In the genomic region with DNA sequence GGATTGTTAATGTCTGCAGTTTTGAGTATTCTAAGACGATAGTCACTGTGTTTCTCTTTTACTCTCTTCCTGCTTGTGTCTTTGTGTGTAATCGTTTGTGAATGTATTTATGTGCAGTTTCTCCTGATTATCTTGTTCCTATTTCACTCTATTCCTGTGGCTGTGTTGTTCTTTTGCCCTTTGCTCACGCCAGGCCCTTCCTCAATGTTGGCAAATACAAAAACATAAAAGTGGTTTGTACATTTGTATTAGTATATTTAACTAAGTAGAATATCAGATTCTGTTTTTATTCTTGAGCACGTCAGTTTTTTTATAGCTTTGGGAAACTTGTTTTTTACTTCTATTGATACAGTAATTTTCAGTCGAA, we compare ENCODE assay signal across 25 cellular contexts.
DNase-seq lines count a peak whose midpoint lies in the region; ATAC-seq and TF ChIP-seq lines count a peak whose summit lies in the region.
"Had no signal": no experiment of that assay in that cellular context is flagged by ENCODE, and none has a peak within 500 bp of the region (broad histone marks: within the 10 kb centered on the region; RNA-seq: fewer than 3 reads in every experiment).

No MANE protein-coding gene starts in this region.

- H3K36me3 ChIP-seq in left ventricle myocardium inferior (peaks cover 45% of the 10 kb centered on the region), endodermal cell (ENCODE audit: control insufficient read depth, insufficient read depth, low read length) (peaks cover 66% of the 10 kb centered on the region), uterus (no peaks in the 10 kb centered on the region), Caco-2 (ENCODE audit: control insufficient read depth, insufficient read depth, low read length) (no peaks in the 10 kb centered on the region)

- H3K27me3 ChIP-seq in left ventricle myocardium inferior (ENCODE audit: low read depth) (no peaks in the 10 kb centered on the region), endodermal cell (ENCODE audit: control insufficient read depth, insufficient read depth, low read length, poor library complexity, severe bottlenecking) (no peaks in the 10 kb centered on the region), uterus (no peaks in the 10 kb centered on the region), Caco-2 (replicated peaks; ENCODE audit: control insufficient read depth, insufficient read depth, low read length) (no peaks in the 10 kb centered on the region)
- H3K27me3 ChIP-seq: esophagus squamous epithelium had no signal

- BruUV-seq in Caco-2 (replicated peaks; lab: Mats Ljungman, UMichigan) = no TSS peak

- POLR2A ChIA-PET in Caco-2 (lab: Charles Lee) = no interaction called here

- no peak for TF ChIP-seq POLR2A in uterus (IDR thresholded peaks at IDR 0.05)

- H3K4me3 Mint-ChIP-seq in endodermal cell (no peak overlapping the region), nephron (no peak overlapping the region), Caco-2 (ENCODE audit: unreplicated experiment) (no peak overlapping the region)
- H3K4me3 Mint-ChIP-seq: activated B cell treated with CpG ODN at 0.5 μM for 24 hours; activated CD8-positive, alpha-beta memory T cell treated with anti-CD3 and anti-CD28 coated beads, Interleukin-2, amount 10 ng/mL, durations not matched to agents 7 days and 5 days; activated T-cell treated with anti-CD3 and anti-CD28 coated beads, Interleukin-2, amount 50 U/mL, for 4 hours; CD4-positive, CD25-positive, alpha-beta regulatory T cell; central memory CD8-positive, alpha-beta T cell; dendritic cell treated with granulocyte-macrophage colony-stimulating factor and Interleukin-4, amounts not matched to agents 40 ng/mL and 50 ng/mL, for 4 days; memory B cell; stimulated activated memory B cell treated with anti-CD40 and anti-IgM and Interleukin-4, amounts not matched to agents 10 μg/mL and 1 μg/mL and 100 μg/mL, for 72 hours had no signal

- ATAC-seq in left cardiac atrium (no peak), HG03095 (IDR thresholded peaks at IDR 0.05; ENCODE audit: unreplicated experiment) (no peak)
- ATAC-seq: activated CD8-positive, alpha-beta memory T cell treated with anti-CD3 and anti-CD28 coated beads, Interleukin-2, amount 10 ng/mL, durations not matched to agents 7 days and 5 days; activated T-cell treated with anti-CD3 and anti-CD28 coated beads, Interleukin-2, amount 50 U/mL, for 4 hours; psoas muscle; stimulated activated memory B cell treated with anti-CD40 and anti-IgM and Interleukin-4, amounts not matched to agents 10 μg/mL and 1 μg/mL and 100 μg/mL, for 72 hours had no signal

- H3K27ac ChIP-seq in left ventricle myocardium inferior (replicated peaks) = peak overlapping the region; percentile 49
- no peak overlapping the region for H3K27ac ChIP-seq in endodermal cell (ENCODE audit: low read depth, low read length)
- peak overlapping the region; percentile 0 to 33 for H3K27ac ChIP-seq in uterus
- H3K27ac ChIP-seq: esophagus squamous epithelium, psoas muscle, RWPE1 had no signal

- H3K4me1 ChIP-seq in left ventricle myocardium inferior (peaks cover 52% of the 10 kb centered on the region), endodermal cell (ENCODE audit: control insufficient read depth, insufficient read depth, low read length) (no peaks in the 10 kb centered on the region), uterus (no peaks in the 10 kb centered on the region), Caco-2 (peaks cover 15% of the 10 kb centered on the region)
- H3K4me1 ChIP-seq: esophagus squamous epithelium, psoas muscle had no signal

- CTCF ChIA-PET in Caco-2 (lab: Charles Lee) = no interaction called here

- H3K27ac Mint-ChIP-seq in endodermal cell (peak overlapping the region; percentile 10), nephron (peak overlapping the region; percentile 13 to 69 (median 53)), Caco-2 (ENCODE audit: unreplicated experiment) (no peak overlapping the region)
- H3K27ac Mint-ChIP-seq: activated B cell treated with CpG ODN at 0.5 μM for 24 hours; activated CD8-positive, alpha-beta memory T cell treated with anti-CD3 and anti-CD28 coated beads, Interleukin-2, amount 10 ng/mL, durations not matched to agents 7 days and 5 days; dendritic cell treated with granulocyte-macrophage colony-stimulating factor and Interleukin-4, amounts not matched to agents 40 ng/mL and 50 ng/mL, for 4 days; memory B cell; stimulated activated memory B cell treated with anti-CD40 and anti-IgM and Interleukin-4, amounts not matched to agents 10 μg/mL and 1 μg/mL and 100 μg/mL, for 72 hours had no signal

- H3K4me3 ChIP-seq in left ventricle myocardium inferior (no peak overlapping the region), endodermal cell (ENCODE audit: low read length) (no peak overlapping the region), uterus (no peak overlapping the region), Caco-2 (ENCODE audit: low read depth, low read length) (no peak overlapping the region)
- H3K4me3 ChIP-seq: esophagus squamous epithelium, psoas muscle had no signal

- H3K4me1 Mint-ChIP-seq in endodermal cell = peaks cover 7% of the 10 kb centered on the region
- H3K4me1 Mint-ChIP-seq in nephron = peaks cover 10% of the 10 kb centered on the region
- H3K4me1 Mint-ChIP-seq in Caco-2 (ENCODE audit: low read depth, unreplicated experiment) = peaks cover 12% of the 10 kb centered on the region
- H3K4me1 Mint-ChIP-seq: activated B cell treated with CpG ODN at 0.5 μM for 24 hours; activated CD8-positive, alpha-beta memory T cell treated with anti-CD3 and anti-CD28 coated beads, Interleukin-2, amount 10 ng/mL, durations not matched to agents 7 days and 5 days; memory B cell; stimulated activated memory B cell treated with anti-CD40 and anti-IgM and Interleukin-4, amounts not matched to agents 10 μg/mL and 1 μg/mL and 100 μg/mL, for 72 hours had no signal

- H3K9ac ChIP-seq in endodermal cell (ENCODE audit: extremely low read depth, low read length, poor library complexity, severe bottlenecking) = no peak overlapping the region

- TF ChIP-seq CTCF in left ventricle myocardium inferior (IDR thresholded peaks at IDR 0.05; ENCODE audit: borderline replicate concordance) = no peak
- TF ChIP-seq CTCF in endodermal cell (conservative IDR thresholded peaks at IDR 0.05) = no peak
- TF ChIP-seq CTCF in nephron (IDR thresholded peaks at IDR 0.05; ENCODE audit: unreplicated experiment in 3 of 3) = no peak
- no peak for TF ChIP-seq CTCF in uterus (IDR thresholded peaks at IDR 0.05)
- TF ChIP-seq CTCF in Caco-2 (IDR thresholded peaks at IDR 0.05; ENCODE audit: insufficient read depth in 1 of 2, low read depth in 1 of 2, low read length in 1 of 2, severe bottlenecking in 1 of 2, unreplicated experiment in 1 of 2) = no peak

- H3K27me3 Mint-ChIP-seq in endodermal cell (ENCODE audit: insufficient read depth) = no peaks in the 10 kb centered on the region
- H3K27me3 Mint-ChIP-seq in nephron (ENCODE audit: low read depth) = no peaks in the 10 kb centered on the region
- H3K27me3 Mint-ChIP-seq in Caco-2 (ENCODE audit: insufficient read depth, unreplicated experiment) = no peaks in the 10 kb centered on the region
- H3K27me3 Mint-ChIP-seq: activated B cell treated with CpG ODN at 0.5 μM for 24 hours; activated CD8-positive, alpha-beta memory T cell treated with anti-CD3 and anti-CD28 coated beads, Interleukin-2, amount 10 ng/mL, durations not matched to agents 7 days and 5 days; CD4-positive, CD25-positive, alpha-beta regulatory T cell; central memory CD8-positive, alpha-beta T cell; dendritic cell treated with granulocyte-macrophage colony-stimulating factor and Interleukin-4, amounts not matched to agents 40 ng/mL and 50 ng/mL, for 4 days; memory B cell; stimulated activated memory B cell treated with anti-CD40 and anti-IgM and Interleukin-4, amounts not matched to agents 10 μg/mL and 1 μg/mL and 100 μg/mL, for 72 hours had no signal

- H3K9me3 ChIP-seq in left ventricle myocardium inferior (replicated peaks) (no peaks in the 10 kb centered on the region), endodermal cell (ENCODE audit: control insufficient read depth, low read length) (no peaks in the 10 kb centered on the region), uterus (no peaks in the 10 kb centered on the region), Caco-2 (no peaks in the 10 kb centered on the region)
- H3K9me3 ChIP-seq: esophagus squamous epithelium, psoas muscle had no signal

- WGBS in endodermal cell (ENCODE audit: insufficient coverage in 1 of 2, insufficient read length in 1 of 2), 2 experiments = 91 to 93% methylated on average over 1 to 5 of the region's 5 CpGs

- H3K36me3 Mint-ChIP-seq in endodermal cell (ENCODE audit: low read depth) (peaks cover 34% of the 10 kb centered on the region), nephron (ENCODE audit: low read depth) (peaks cover 39% of the 10 kb centered on the region), Caco-2 (ENCODE audit: insufficient read depth, unreplicated experiment) (peaks cover 35% of the 10 kb centered on the region)
- H3K36me3 Mint-ChIP-seq: activated CD8-positive, alpha-beta memory T cell treated with anti-CD3 and anti-CD28 coated beads, Interleukin-2, amount 10 ng/mL, durations not matched to agents 7 days and 5 days had no signal

- DNase-seq in left ventricle myocardium inferior (no peak), left cardiac atrium (no peak), endodermal cell (no peak), uterus (no peak), Caco-2 (no peak), SKM-1 (lab: John Stamatoyannopoulos, UW; ENCODE audit: unreplicated experiment) (no peak)
- DNase-seq: activated B cell treated with CpG ODN at 0.5 μM for 24 hours; activated CD8-positive, alpha-beta memory T cell treated with anti-CD3 and anti-CD28 coated beads, Interleukin-2, amount 10 ng/mL, durations not matched to agents 7 days and 5 days; activated gamma-delta T cell treated with Interleukin-2 at 50 U/mL for 16 hours; activated T-cell treated with anti-CD3 and anti-CD28 coated beads, Interleukin-2, amount 50 U/mL, for 4 hours; AML-193; CD4-positive, CD25-positive, alpha-beta regulatory T cell; esophagus squamous epithelium; NCI-H1694; NCI-H446 treated with DMSO at 0.1 percent for 48 hours; psoas muscle; substantia nigra; trophoblast cell had no signal

- intact Hi-C loops in left ventricle myocardium inferior (cut with micrococcal nuclease) (no loop called here), left cardiac atrium (cut with DNase I) (no loop called here), uterus (cut with DNase I; ENCODE audit: low total_unique reads) (no loop called here), Caco-2 (cut with micrococcal nuclease; ENCODE audit: unreplicated experiment) (no loop called here)

- no peaks in the 10 kb centered on the region for H3K9me3 Mint-ChIP-seq in endodermal cell
- no peaks in the 10 kb centered on the region for H3K9me3 Mint-ChIP-seq in nephron
- no peaks in the 10 kb centered on the region for H3K9me3 Mint-ChIP-seq in Caco-2 (ENCODE audit: unreplicated experiment)
- H3K9me3 Mint-ChIP-seq: activated B cell treated with CpG ODN at 0.5 μM for 24 hours; activated T-cell treated with anti-CD3 and anti-CD28 coated beads, Interleukin-2, amount 50 U/mL, for 4 hours; CD4-positive, CD25-positive, alpha-beta regulatory T cell; central memory CD8-positive, alpha-beta T cell; dendritic cell treated with granulocyte-macrophage colony-stimulating factor and Interleukin-4, amounts not matched to agents 40 ng/mL and 50 ng/mL, for 4 days; memory B cell; stimulated activated memory B cell treated with anti-CD40 and anti-IgM and Interleukin-4, amounts not matched to agents 10 μg/mL and 1 μg/mL and 100 μg/mL, for 72 hours had no signal
